ENCODE assay signal across 16 cellular contexts in the genomic region with DNA sequence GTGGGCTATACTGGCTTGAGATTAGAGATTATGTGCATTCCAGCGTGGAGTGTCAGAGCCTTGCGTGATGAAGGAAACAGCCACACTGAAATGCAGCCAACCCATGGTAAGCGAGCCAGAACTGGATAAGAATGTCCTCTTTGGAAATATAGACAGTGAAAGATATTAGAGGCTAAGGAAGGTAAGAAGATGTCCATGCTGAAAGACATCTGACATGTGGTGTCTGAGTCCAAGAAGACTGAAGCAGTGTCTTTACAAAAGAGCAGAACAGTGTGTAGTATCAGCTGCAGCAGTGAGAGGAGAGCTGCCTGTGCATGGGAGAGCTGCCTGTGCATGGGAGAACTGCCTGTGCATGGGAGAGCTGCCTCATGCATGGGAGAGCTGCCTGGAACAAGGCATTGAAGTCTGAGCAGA.
DNase-seq lines count a peak whose midpoint lies in the region; ATAC-seq and TF ChIP-seq lines count a peak whose summit lies in the region.
"Had no signal": no experiment of that assay in that cellular context is flagged by ENCODE, and none has a peak within 500 bp of the region (broad histone marks: within the 10 kb centered on the region; RNA-seq: fewer than 3 reads in every experiment).

No MANE protein-coding gene starts in this region.

- H3K36me3 ChIP-seq in fibroblast of lung (ENCODE audit: control insufficient read depth, insufficient read depth, low read length), result no peaks in the 10 kb centered on the region
- H3K36me3 ChIP-seq: ovary had no signal

- no peak overlapping the region for H3K9ac ChIP-seq in fibroblast of lung (ENCODE audit: insufficient read depth, low read length)

- peak overlapping the region; percentile 0 for H2AFZ ChIP-seq in fibroblast of lung (ENCODE audit: low read length)

- peak overlapping the region; percentile 18 for H3K4me2 ChIP-seq in fibroblast of lung (ENCODE audit: extremely low read depth, insufficient read depth, low read length)

- H3K4me1 ChIP-seq in fibroblast of lung (ENCODE audit: control insufficient read depth, extremely low read depth, insufficient read depth, low read length), result no peaks in the 10 kb centered on the region
- H3K4me1 ChIP-seq: testis had no signal

- ATAC-seq in HG03045 (IDR thresholded peaks at IDR 0.05; ENCODE audit: unreplicated experiment) (no peak), GM21619 (IDR thresholded peaks at IDR 0.05; ENCODE audit: unreplicated experiment) (no peak), GM19023 (IDR thresholded peaks at IDR 0.05; ENCODE audit: unreplicated experiment) (no peak)
- ATAC-seq: activated CD4-positive, CD25-positive, alpha-beta regulatory T cell treated with anti-CD3 and anti-CD28 coated beads, Interleukin-2, amount 50 U/mL, for 24 hours had no signal

- H3K4me3 ChIP-seq in AG10803 (ENCODE audit: low read length) (no peak overlapping the region), fibroblast of lung (replicated peaks in 1 of 4; ENCODE audit: control extremely low read depth in 1 of 4, insufficient read depth in 1 of 4, low read depth in 3 of 4, low read length in 4 of 4) (no peak overlapping the region)
- H3K4me3 ChIP-seq: ovary, testis had no signal

- H4K20me1 ChIP-seq in fibroblast of lung (ENCODE audit: control insufficient read depth, extremely low read depth, insufficient read depth, low read length), result no peaks in the 10 kb centered on the region

- no peaks in the 10 kb centered on the region for H3K9me3 ChIP-seq in fibroblast of lung (ENCODE audit: control insufficient read depth, insufficient read depth, low read depth, low read length)
- H3K9me3 ChIP-seq: ovary, testis had no signal

- TF ChIP-seq CTCF in AG10803 (conservative IDR thresholded peaks at IDR 0.05; ENCODE audit: low read length) (no peak), fibroblast of lung (conservative IDR thresholded peaks at IDR 0.05 in 1 of 2, IDR thresholded peaks at IDR 0.05 in 1 of 2; ENCODE audit: low read depth in 1 of 2, low read length in 2 of 2) (no peak)

- no peak overlapping the region for H3K27ac ChIP-seq in fibroblast of lung (ENCODE audit: insufficient read depth, low read length)
- H3K27ac ChIP-seq: ovary, testis had no signal

- DNase-seq in AG10803 (ENCODE audit: low read depth) (peak; percentile 49), NCI-H146 treated with DMSO at 0.1 percent for 48 hours (lab: John Stamatoyannopoulos, UW; ENCODE audit: unreplicated experiment) (peak; percentile 35), fibroblast of lung (ENCODE audit: low read depth in 2 of 2) (peak; percentile 52 to 56), myocyte (ENCODE audit: low read depth) (peak; percentile 11)
- no peak for DNase-seq in activated CD8-positive, alpha-beta memory T cell treated with anti-CD3 and anti-CD28 coated beads for 24 hours
- DNase-seq: activated naive CD4-positive, alpha-beta T cell treated with anti-CD3 and anti-CD28 coated beads, Interleukin-2, amount 50 U/mL, for 16 hours; DMS153; NCI-H1092 treated with DMSO at 0.1 percent for 48 hours; OCI-M1; ovary; stimulated activated CD4-positive, alpha-beta T cell treated with anti-CD3 and anti-CD28 coated beads, Interleukin-15, amount 100 ng/mL, for 24 hours; testis had no signal

- no peaks in the 10 kb centered on the region for H3K27me3 ChIP-seq in fibroblast of lung (ENCODE audit: control insufficient read depth, insufficient read depth, low read length)
- H3K27me3 ChIP-seq: ovary, testis had no signal

- no peaks in the 10 kb centered on the region for H3K79me2 ChIP-seq in fibroblast of lung (ENCODE audit: control insufficient read depth, insufficient read depth, low read length)
